ENCODE assay signal across 23 cellular contexts in genomic region chr4:164772076-164772475, GRCh38. TPM values are rescaled to one million over a fixed set of nuclear protein-coding genes. Genes with fewer than 3 reads are reported as not detected.
"Had no signal": no experiment of that assay in that cellular context is flagged by ENCODE, and none has a peak within 500 bp of the region (broad histone marks: within the 10 kb centered on the region; RNA-seq: fewer than 3 reads in every experiment).

No MANE protein-coding gene starts in this region.

- H3K4me3 Mint-ChIP-seq: IgD-negative memory B cell had no signal

- H3K4me1 Mint-ChIP-seq: IgD-negative memory B cell had no signal

- H3K9me3 Mint-ChIP-seq: IgD-negative memory B cell had no signal

- H3K4me3 ChIP-seq: SJSA1, SK-N-MC had no signal

- H3K27ac ChIP-seq: HL-60 had no signal

- DNase-seq: KBM-7, MV-4-11, NCI-H1048, NCI-H1105, NCI-H1417, NCI-H1436 treated with DMSO at 0.1 percent for 48 hours, NCI-H1694, NCI-H187 treated with DMSO at 0.1 percent for 48 hours, NCI-H2081, NCI-H2107, NCI-H2227 treated with DMSO at 0.1 percent for 48 hours, NCI-H524, NCI-H526 treated with DMSO at 0.1 percent for 48 hours, NCI-H774, Right ventricle myocardium superior, RPMI8226, SIG-M5 had no signal

- H3K36me3 ChIP-seq: SJSA1 had no signal

- H3K9me3 ChIP-seq: SJSA1 had no signal

- H3K36me3 Mint-ChIP-seq: IgD-negative memory B cell had no signal

- H3K27ac Mint-ChIP-seq: IgD-negative memory B cell had no signal

- H3K27me3 ChIP-seq: SJSA1 had no signal

RNA-seq across cellular contexts. Expression of gene SMIM31, which starts 18.1 kb away (rescaled TPM):
- total RNA-seq: LHCN-M2, MCF 10A, Right ventricle myocardium superior, SJSA1 had no signal
- polyA plus RNA-seq: IgD-negative memory B cell had no signal
